In genomic region chr12:76927170-76927784, GRCh38 we compare ENCODE assay signal across 9 cellular contexts. TPM values are rescaled to one million over a fixed set of nuclear protein-coding genes. Genes with fewer than 3 reads are reported as not detected.
DNase-seq lines count a peak whose midpoint lies in the region; ATAC-seq and TF ChIP-seq lines count a peak whose summit lies in the region.
"Had no signal": no experiment of that assay in that cellular context is flagged by ENCODE, and none has a peak within 500 bp of the region (broad histone marks: within the 10 kb centered on the region; RNA-seq: fewer than 3 reads in every experiment).

No MANE protein-coding gene starts in this region.

- no peak for ATAC-seq in stimulated activated effector memory CD8-positive, alpha-beta T cell treated with anti-CD3 and anti-CD28 coated beads, Interleukin-12 subunit alpha, Interleukin-12 subunit beta, amount 100 ng/mL, for 72 hours

- CTCF ChIA-PET in HEK293T (lab: Yijun Ruan, JAX): interaction anchor here (0.9 kb wide), 1 partner anchor 8 kb away, joined by 3 read pairs; no protein-coding TSS in a partner anchor

- no peaks in the 10 kb centered on the region for H3K9me3 Mint-ChIP-seq in stimulated activated effector memory CD8-positive, alpha-beta T cell treated with anti-CD3 and anti-CD28 coated beads, Interleukin-12 subunit alpha, Interleukin-12 subunit beta, amount 100 ng/mL, for 72 hours

- H3K4me1 Mint-ChIP-seq in stimulated activated effector memory CD8-positive, alpha-beta T cell treated with anti-CD3 and anti-CD28 coated beads, Interleukin-12 subunit alpha, Interleukin-12 subunit beta, amount 100 ng/mL, for 72 hours: no peaks in the 10 kb centered on the region
- H3K4me1 Mint-ChIP-seq: IgD-negative memory B cell had no signal

- H3K27ac Mint-ChIP-seq in stimulated activated effector memory CD8-positive, alpha-beta T cell treated with anti-CD3 and anti-CD28 coated beads, Interleukin-12 subunit alpha, Interleukin-12 subunit beta, amount 100 ng/mL, for 72 hours: no peak overlapping the region
- H3K27ac Mint-ChIP-seq: IgD-negative memory B cell had no signal

- no peak overlapping the region for H3K4me3 Mint-ChIP-seq in stimulated activated effector memory CD8-positive, alpha-beta T cell treated with anti-CD3 and anti-CD28 coated beads, Interleukin-12 subunit alpha, Interleukin-12 subunit beta, amount 100 ng/mL, for 72 hours
- H3K4me3 Mint-ChIP-seq: IgD-negative memory B cell had no signal

- DNase-seq in DMS 273 treated with DMSO at 0.1 percent for 48 hours (lab: John Stamatoyannopoulos, UW): peak; percentile 33
- DNase-seq in HEK293T (ENCODE audit: extremely low spot score): peak; percentile 60
- peak; percentile 33 for DNase-seq in RPMI7951 (ENCODE audit: low read depth)
- DNase-seq in erythroblast (lab: John Stamatoyannopoulos, UW): peak; percentile 50 to 60
- DNase-seq in smooth muscle cell of the brain vasculature (ENCODE audit: low read depth, low spot score): peak; percentile 7
- no peak for DNase-seq in stimulated activated effector memory CD8-positive, alpha-beta T cell treated with anti-CD3 and anti-CD28 coated beads, Interleukin-12 subunit alpha, Interleukin-12 subunit beta, amount 100 ng/mL, for 72 hours (ENCODE audit: low spot score in 2 of 2)
- no peak for DNase-seq in activated gamma-delta T cell treated with Interleukin-2 at 50 U/mL for 16 hours
- no peak for DNase-seq in NCI-H774 (lab: John Stamatoyannopoulos, UW)

- no peak for TF ChIP-seq POLR2A in erythroblast (IDR thresholded peaks at IDR 0.05; ENCODE audit: low read length)

- POLR2A ChIA-PET in HEK293T (lab: Yijun Ruan, JAX): no interaction called here

- H3K36me3 Mint-ChIP-seq in stimulated activated effector memory CD8-positive, alpha-beta T cell treated with anti-CD3 and anti-CD28 coated beads, Interleukin-12 subunit alpha, Interleukin-12 subunit beta, amount 100 ng/mL, for 72 hours: no peaks in the 10 kb centered on the region
- H3K36me3 Mint-ChIP-seq: IgD-negative memory B cell had no signal

TF ChIP-seq in HEK293T, 16 proteins besides CTCF, POLR2A, EP300 and RAD21:
- TF ChIP-seq TARDBP (IDR thresholded peaks at IDR 0.05) (no peak), ARNT (IDR thresholded peaks at IDR 0.05) (no peak), FOXM1 (IDR thresholded peaks at IDR 0.05; ENCODE audit: borderline replicate concordance) (no peak), ELF4 (IDR thresholded peaks at IDR 0.05) (no peak), FOXA1 (IDR thresholded peaks at IDR 0.05) (no peak), HDGF (IDR thresholded peaks at IDR 0.05; ENCODE audit: borderline replicate concordance) (no peak), SP1 (IDR thresholded peaks at IDR 0.05) (no peak), ZNF384 (IDR thresholded peaks at IDR 0.05) (no peak), CTBP1 (IDR thresholded peaks at IDR 0.05; ENCODE audit: borderline replicate concordance) (no peak), SUZ12 (IDR thresholded peaks at IDR 0.05) (no peak), L3MBTL2 (conservative IDR thresholded peaks at IDR 0.05) (no peak)
- TF ChIP-seq, protein P1, sequence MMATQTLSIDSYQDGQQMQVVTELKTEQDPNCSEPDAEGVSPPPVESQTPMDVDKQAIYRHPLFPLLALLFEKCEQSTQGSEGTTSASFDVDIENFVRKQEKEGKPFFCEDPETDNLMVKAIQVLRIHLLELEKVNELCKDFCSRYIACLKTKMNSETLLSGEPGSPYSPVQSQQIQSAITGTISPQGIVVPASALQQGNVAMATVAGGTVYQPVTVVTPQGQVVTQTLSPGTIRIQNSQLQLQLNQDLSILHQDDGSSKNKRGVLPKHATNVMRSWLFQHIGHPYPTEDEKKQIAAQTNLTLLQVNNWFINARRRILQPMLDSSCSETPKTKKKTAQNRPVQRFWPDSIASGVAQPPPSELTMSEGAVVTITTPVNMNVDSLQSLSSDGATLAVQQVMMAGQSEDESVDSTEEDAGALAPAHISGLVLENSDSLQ (IDR thresholded peaks at IDR 0.05): no peak
TF ChIP-seq in HEK293T: peak in this region for 0.

RNA-seq across cellular contexts. Expression of gene CSRP2, which starts 48.5 kb away (rescaled TPM):
- total RNA-seq in RPMI7951 (2014; rRNA removed; shearing (Covaris generic)): 64.2 and 86.6 TPM in 2 replicates

Comparison
In these comparisons a context has a peak if more than half of its experiments do, and no peak if none do; other contexts are left out.
1. DNase-seq: peak in DMS 273 treated with DMSO at 0.1 percent for 48 hours (single experiment), HEK293T (single experiment), RPMI7951 (single experiment), erythroblast (2 of 2) and smooth muscle cell of the brain vasculature (single experiment); none in stimulated activated effector memory CD8-positive, alpha-beta T cell treated with anti-CD3 and anti-CD28 coated beads, Interleukin-12 subunit alpha, Interleukin-12 subunit beta, amount 100 ng/mL, for 72 hours (0 of 2), activated gamma-delta T cell treated with Interleukin-2 at 50 U/mL for 16 hours (single experiment) and NCI-H774 (single experiment).